In genomic region chr20:60302875-60303274, GRCh38 we compare ENCODE assay signal across 15 cellular contexts.
A peak's percentile ranks its signal among the peaks of the same experiment; 100 is the strongest.
DNase-seq lines count a peak whose midpoint lies in the region; ATAC-seq and TF ChIP-seq lines count a peak whose summit lies in the region.
"Had no signal": no experiment of that assay in that cellular context is flagged by ENCODE, and none has a peak within 500 bp of the region (broad histone marks: within the 10 kb centered on the region; RNA-seq: fewer than 3 reads in every experiment).

No MANE protein-coding gene starts in this region.

- H3K4me1 ChIP-seq in mammary epithelial cell (ENCODE audit: insufficient read depth, low read length) = peaks cover 6% of the 10 kb centered on the region

- H3K4me1 Mint-ChIP-seq in MCF 10A (ENCODE audit: insufficient read depth, unreplicated experiment) = peaks cover 8% of the 10 kb centered on the region
- no peaks in the 10 kb centered on the region for H3K4me1 Mint-ChIP-seq in activated T-cell treated with anti-CD3 and anti-CD28 coated beads, Interleukin-2, amount 50 U/mL, for 24 hours (ENCODE audit: low read depth)
- H3K4me1 Mint-ChIP-seq in natural killer cell treated with Interleukin-12 subunit alpha and Interleukin-12 subunit beta and Interleukin-15 and Interleukin-18, amount 100 ng/mL, for 72 hours (ENCODE audit: low read depth in 2 of 2) = no peaks in the 10 kb centered on the region

- H4K20me1 ChIP-seq in mammary epithelial cell (ENCODE audit: insufficient read depth, low read length) = no peaks in the 10 kb centered on the region

- no peak overlapping the region for H3K4me2 ChIP-seq in mammary epithelial cell (ENCODE audit: insufficient read depth, low read depth, low read length)
- H3K4me2 ChIP-seq: KMS-11 had no signal

- intact Hi-C loops in mammary epithelial cell (cut with micrococcal nuclease) (no loop called here), MCF 10A (cut with micrococcal nuclease) (no loop called here)

- no peak overlapping the region for H3K27ac Mint-ChIP-seq in MCF 10A (ENCODE audit: low read depth, unreplicated experiment)
- H3K27ac Mint-ChIP-seq in activated T-cell treated with anti-CD3 and anti-CD28 coated beads, Interleukin-2, amount 50 U/mL, for 24 hours = no peak overlapping the region
- no peak overlapping the region for H3K27ac Mint-ChIP-seq in natural killer cell treated with Interleukin-12 subunit alpha and Interleukin-12 subunit beta and Interleukin-15 and Interleukin-18, amount 100 ng/mL, for 72 hours
- H3K27ac Mint-ChIP-seq: CD4-positive, alpha-beta memory T cell had no signal

- no peak overlapping the region for H3K27ac ChIP-seq in mammary epithelial cell (ENCODE audit: insufficient read depth, low read depth, low read length)
- H3K27ac ChIP-seq: C4-2B, GM23248, HL-60, KMS-11 had no signal

- 80% methylated on average over 5 of the region's 6 CpGs for WGBS in mammary epithelial cell (ENCODE audit: low coverage, missing lambda C conversion rate)

- H3K9ac ChIP-seq in mammary epithelial cell (ENCODE audit: insufficient read depth, low read length) = no peak overlapping the region
- H3K9ac ChIP-seq: GM23248, KMS-11 had no signal

- H3K36me3 Mint-ChIP-seq in MCF 10A (ENCODE audit: insufficient read depth, unreplicated experiment) = no peaks in the 10 kb centered on the region
- no peaks in the 10 kb centered on the region for H3K36me3 Mint-ChIP-seq in activated T-cell treated with anti-CD3 and anti-CD28 coated beads, Interleukin-2, amount 50 U/mL, for 24 hours (ENCODE audit: low read depth)
- no peaks in the 10 kb centered on the region for H3K36me3 Mint-ChIP-seq in natural killer cell treated with Interleukin-12 subunit alpha and Interleukin-12 subunit beta and Interleukin-15 and Interleukin-18, amount 100 ng/mL, for 72 hours
- H3K36me3 Mint-ChIP-seq: CD4-positive, alpha-beta memory T cell had no signal

- H3K79me2 ChIP-seq in mammary epithelial cell (ENCODE audit: insufficient read depth, low read length) = no peaks in the 10 kb centered on the region

- POLR2A ChIA-PET in MCF 10A (lab: Yijun Ruan, JAX) = no interaction called here

- in situ Hi-C loops in mammary epithelial cell (cut with MboI; ENCODE audit: low sequenced_read_pairs in 2 of 2) = no loop called here

- H3K27me3 Mint-ChIP-seq in MCF 10A (ENCODE audit: insufficient read depth, unreplicated experiment) = no peaks in the 10 kb centered on the region
- H3K27me3 Mint-ChIP-seq in activated T-cell treated with anti-CD3 and anti-CD28 coated beads, Interleukin-2, amount 50 U/mL, for 24 hours = no peaks in the 10 kb centered on the region
- H3K27me3 Mint-ChIP-seq in natural killer cell treated with Interleukin-12 subunit alpha and Interleukin-12 subunit beta and Interleukin-15 and Interleukin-18, amount 100 ng/mL, for 72 hours = no peaks in the 10 kb centered on the region
- H3K27me3 Mint-ChIP-seq: CD4-positive, alpha-beta memory T cell had no signal

- CTCF ChIA-PET in mammary epithelial cell (lab: Charles Lee; ENCODE audit: low non-redundant PET) = interaction anchor here (0.6 kb wide), 1 partner anchor 363 kb away, joined by 5 read pairs; the partner anchor contains the start of genes FAM217B and PPP1R3D
- CTCF ChIA-PET in MCF 10A (lab: Yijun Ruan, JAX) = interaction anchor here (0.7 kb wide), 2 partner anchors 37 to 502 kb away, joined by 3 read pairs; no protein-coding TSS in a partner anchor

- TF ChIP-seq CTCF in mammary epithelial cell (conservative IDR thresholded peaks at IDR 0.05 in 1 of 2, IDR thresholded peaks at IDR 0.05 in 1 of 2; ENCODE audit: extremely low read depth in 1 of 2, insufficient read depth in 1 of 2, low read depth in 1 of 2, low read length in 2 of 2) = no peak
- TF ChIP-seq CTCF in MCF 10A (IDR thresholded peaks at IDR 0.05; ENCODE audit: unreplicated experiment) = no peak

- H2AFZ ChIP-seq in mammary epithelial cell (ENCODE audit: low read depth, low read length) = no peak overlapping the region
- H2AFZ ChIP-seq: GM23248 had no signal

- H3K9me3 Mint-ChIP-seq in MCF 10A (ENCODE audit: unreplicated experiment) = no peaks in the 10 kb centered on the region
- H3K9me3 Mint-ChIP-seq in activated T-cell treated with anti-CD3 and anti-CD28 coated beads, Interleukin-2, amount 50 U/mL, for 24 hours = no peaks in the 10 kb centered on the region
- no peaks in the 10 kb centered on the region for H3K9me3 Mint-ChIP-seq in natural killer cell treated with Interleukin-12 subunit alpha and Interleukin-12 subunit beta and Interleukin-15 and Interleukin-18, amount 100 ng/mL, for 72 hours
- H3K9me3 Mint-ChIP-seq: CD4-positive, alpha-beta memory T cell had no signal

- H3K36me3 ChIP-seq in mammary epithelial cell (ENCODE audit: insufficient read depth, low read length) = no peaks in the 10 kb centered on the region

- H3K9me3 ChIP-seq in mammary epithelial cell (replicated peaks; ENCODE audit: insufficient read depth, low read length) = no peaks in the 10 kb centered on the region

- dilution Hi-C loops in mammary epithelial cell (cut with HindIII; ENCODE audit: low sequenced_read_pairs) = no loop called here

- no peak for ATAC-seq in natural killer cell treated with Interleukin-12 subunit alpha and Interleukin-12 subunit beta and Interleukin-15 and Interleukin-18, amount 100 ng/mL, for 72 hours
- ATAC-seq: HCT116 had no signal

- no peak overlapping the region for H3K4me3 ChIP-seq in mammary epithelial cell (replicated peaks in 1 of 3; ENCODE audit: insufficient read depth in 1 of 3, low read depth in 2 of 3, low read length in 3 of 3)
- H3K4me3 ChIP-seq: GM23248 had no signal

- H3K4me3 Mint-ChIP-seq in MCF 10A (ENCODE audit: unreplicated experiment) = no peak overlapping the region
- no peak overlapping the region for H3K4me3 Mint-ChIP-seq in activated T-cell treated with anti-CD3 and anti-CD28 coated beads, Interleukin-2, amount 50 U/mL, for 24 hours
- no peak overlapping the region for H3K4me3 Mint-ChIP-seq in natural killer cell treated with Interleukin-12 subunit alpha and Interleukin-12 subunit beta and Interleukin-15 and Interleukin-18, amount 100 ng/mL, for 72 hours
- H3K4me3 Mint-ChIP-seq: CD4-positive, alpha-beta memory T cell had no signal

- DNase-seq in mammary epithelial cell (peak; percentile 14), MCF 10A (ENCODE audit: unreplicated experiment) (no peak), HT1080 (ENCODE audit: low read depth) (peak; percentile 40), SW480 (ENCODE audit: low spot score) (peak; percentile 71), NCI-H1092 (lab: John Stamatoyannopoulos, UW) (no peak)
- DNase-seq in activated T-cell treated with anti-CD3 and anti-CD28 coated beads, Interleukin-2, amount 50 U/mL, for 24 hours = no peak
- no peak for DNase-seq in natural killer cell treated with Interleukin-12 subunit alpha and Interleukin-12 subunit beta and Interleukin-15 and Interleukin-18, amount 100 ng/mL, for 72 hours (ENCODE audit: low spot score)
- DNase-seq: ACHN; CD4-positive, alpha-beta memory T cell; DND-41; GM23248 had no signal

- no peaks in the 10 kb centered on the region for H3K27me3 ChIP-seq in mammary epithelial cell (ENCODE audit: insufficient read depth, low read length)

- BruUV-seq in mammary epithelial cell (replicated peaks; lab: Mats Ljungman, UMichigan) = no TSS peak
- no TSS peak for BruUV-seq in MCF 10A (replicated peaks; lab: Mats Ljungman, UMichigan)

Comparison
In these comparisons a context has a peak if more than half of its experiments do, and no peak if none do; other contexts are left out.
1. DNase-seq: peak in mammary epithelial cell (single experiment), HT1080 (single experiment) and SW480 (single experiment); none in MCF 10A (single experiment), activated T-cell treated with anti-CD3 and anti-CD28 coated beads, Interleukin-2, amount 50 U/mL, for 24 hours (single experiment), NCI-H1092 (single experiment) and natural killer cell treated with Interleukin-12 subunit alpha and Interleukin-12 subunit beta and Interleukin-15 and Interleukin-18, amount 100 ng/mL, for 72 hours (single experiment).